13 cellular contexts compared by ENCODE assay signal in genomic region chr2:64392514-64392913, GRCh38.
DNase-seq lines count a peak whose midpoint lies in the region; ATAC-seq and TF ChIP-seq lines count a peak whose summit lies in the region.
"Had no signal": no experiment of that assay in that cellular context is flagged by ENCODE, and none has a peak within 500 bp of the region (broad histone marks: within the 10 kb centered on the region; RNA-seq: fewer than 3 reads in every experiment).

No MANE protein-coding gene starts in this region.

- H3K9me3 ChIP-seq in trophoblast cell (ENCODE audit: insufficient read depth, low read depth, low read length), result no peaks in the 10 kb centered on the region
- H3K9me3 ChIP-seq in vagina, result no peaks in the 10 kb centered on the region

- peak overlapping the region; percentile 5 for H2BK12ac ChIP-seq in trophoblast cell (ENCODE audit: low read length)

- no peak overlapping the region for H3K27ac Mint-ChIP-seq in naive thymus-derived CD8-positive, alpha-beta T cell
- H3K27ac Mint-ChIP-seq: B cell; CD4-positive, alpha-beta T cell had no signal

- no peak overlapping the region for H2AK5ac ChIP-seq in trophoblast cell (ENCODE audit: low read length)

- H3K23ac ChIP-seq in trophoblast cell (ENCODE audit: low read length), result no peak overlapping the region

- no peak overlapping the region for H3K4me2 ChIP-seq in trophoblast cell (ENCODE audit: low read length)

- H3K9me3 Mint-ChIP-seq in naive thymus-derived CD8-positive, alpha-beta T cell, result peaks cover 6 to 24% (median 14%) of the 10 kb centered on the region in 9 donors

- peak overlapping the region; percentile 62 for H2BK5ac ChIP-seq in trophoblast cell (ENCODE audit: low read depth, low read length, poor library complexity)

- H3K4me1 Mint-ChIP-seq in naive thymus-derived CD8-positive, alpha-beta T cell, result no peaks in the 10 kb centered on the region
- H3K4me1 Mint-ChIP-seq: B cell had no signal

- H3K27me3 ChIP-seq in trophoblast cell (ENCODE audit: insufficient read depth, low read length) (no peaks in the 10 kb centered on the region), vagina (no peaks in the 10 kb centered on the region)

- no peak overlapping the region for H3K14ac ChIP-seq in trophoblast cell (ENCODE audit: low read length)

- POLR2A ChIA-PET in naive thymus-derived CD8-positive, alpha-beta T cell (lab: Charles Lee), result no interaction called here

- peak overlapping the region; percentile 4 for H3K27ac ChIP-seq in trophoblast cell (ENCODE audit: low read depth, low read length)
- no peak overlapping the region for H3K27ac ChIP-seq in vagina

- no peaks in the 10 kb centered on the region for H3K79me1 ChIP-seq in trophoblast cell (ENCODE audit: low read length)

- TF ChIP-seq POLR2A in vagina (IDR thresholded peaks at IDR 0.05), result no peak

- H3K4me3 ChIP-seq in trophoblast cell (ENCODE audit: low read depth, low read length) (no peak overlapping the region), vagina (no peak overlapping the region)

- no peaks in the 10 kb centered on the region for H3K36me3 ChIP-seq in trophoblast cell (ENCODE audit: control insufficient read depth in 1 of 2, insufficient read depth in 2 of 2, low read length in 2 of 2)
- no peaks in the 10 kb centered on the region for H3K36me3 ChIP-seq in vagina

- DNase-seq in ecto neural progenitor cell (ENCODE audit: low spot score), result peak; percentile 17
- no peak for DNase-seq in left colon
- no peak for DNase-seq in trophoblast cell
- DNase-seq in vagina (ENCODE audit: extremely low spot score in 2 of 2), result peak; percentile 37 to 52
- DNase-seq in DMS153 (lab: John Stamatoyannopoulos, UW), result no peak
- DNase-seq in activated CD4-positive, alpha-beta T cell treated with anti-CD3 and anti-CD28 coated beads for 4 hours, result no peak
- no peak for DNase-seq in naive thymus-derived CD8-positive, alpha-beta T cell
- DNase-seq: C1 segment of cervical spinal cord; CD4-positive, alpha-beta T cell; DMS79 treated with DMSO at 0.1 percent for 48 hours; EL had no signal

- H4K8ac ChIP-seq in trophoblast cell (ENCODE audit: low read depth, low read length), result no peak overlapping the region

- no peak for TF ChIP-seq CTCF in vagina (IDR thresholded peaks at IDR 0.05)

- H2AFZ ChIP-seq in trophoblast cell (ENCODE audit: insufficient read depth, low read length, poor library complexity), result no peak overlapping the region

- H4K91ac ChIP-seq in trophoblast cell (ENCODE audit: low read depth, low read length), result no peak overlapping the region

- ATAC-seq in left colon, result peak; percentile 22
- no peak for ATAC-seq in naive thymus-derived CD8-positive, alpha-beta T cell
- ATAC-seq: HCT116 had no signal

- no peaks in the 10 kb centered on the region for H3K79me2 ChIP-seq in trophoblast cell (ENCODE audit: control insufficient read depth, insufficient read depth, low read length, poor library complexity)

- WGBS in trophoblast cell (ENCODE audit: extremely low coverage, insufficient coverage, insufficient read length), result no CpG with 5 or more reads among the region's 2 CpGs

- peaks cover 3 to 4% of the 10 kb centered on the region in 2 experiments for H3K4me1 ChIP-seq in trophoblast cell (ENCODE audit: control insufficient read depth in 1 of 2, insufficient read depth in 2 of 2, low read length in 2 of 2)
- H3K4me1 ChIP-seq in vagina, result no peaks in the 10 kb centered on the region

- no peak overlapping the region for H3K18ac ChIP-seq in trophoblast cell (ENCODE audit: low read length)

- no peak overlapping the region for H3K4ac ChIP-seq in trophoblast cell (ENCODE audit: low read depth, low read length)

- no peak overlapping the region for H4K12ac ChIP-seq in trophoblast cell (ENCODE audit: low read depth, low read length)

- H3K27me3 Mint-ChIP-seq in naive thymus-derived CD8-positive, alpha-beta T cell, result peaks cover 0 to 5% (median 3%) of the 10 kb centered on the region in 5 donors
- H3K27me3 Mint-ChIP-seq: B cell had no signal

- peaks cover 0 to 18% (median 15%) of the 10 kb centered on the region in 3 donors for H3K36me3 Mint-ChIP-seq in naive thymus-derived CD8-positive, alpha-beta T cell

- peak overlapping the region; percentile 48 for H2BK120ac ChIP-seq in trophoblast cell (ENCODE audit: insufficient read depth, low read length, poor library complexity)

- intact Hi-C loops in left colon (cut with DNase I, micrococcal nuclease), result no loop called here
- intact Hi-C loops in vagina (cut with DNase I), result no loop called here

- H3K4me3 Mint-ChIP-seq in naive thymus-derived CD8-positive, alpha-beta T cell, result no peak overlapping the region
- H3K4me3 Mint-ChIP-seq: B cell; CD4-positive, alpha-beta T cell had no signal

- no peak overlapping the region for H3K9ac ChIP-seq in trophoblast cell (ENCODE audit: low read length)

Comparison
In these comparisons a context has a peak if more than half of its experiments do, and no peak if none do; other contexts are left out.
1. DNase-seq: peak in ecto neural progenitor cell (single experiment) and vagina (2 of 2); none in left colon (0 of 2), trophoblast cell (0 of 2), DMS153 (single experiment), activated CD4-positive, alpha-beta T cell treated with anti-CD3 and anti-CD28 coated beads for 4 hours (0 of 2) and naive thymus-derived CD8-positive, alpha-beta T cell (0 of 10).